18 cellular contexts compared by ENCODE assay signal in genomic region chr20:59165389-59165785, GRCh38. TPM values are rescaled to one million over a fixed set of nuclear protein-coding genes. Genes with fewer than 3 reads are reported as not detected.
A peak's percentile ranks its signal among the peaks of the same experiment; 100 is the strongest.
DNase-seq lines count a peak whose midpoint lies in the region; ATAC-seq and TF ChIP-seq lines count a peak whose summit lies in the region.
"Had no signal": no experiment of that assay in that cellular context is flagged by ENCODE, and none has a peak within 500 bp of the region (broad histone marks: within the 10 kb centered on the region; RNA-seq: fewer than 3 reads in every experiment).

No MANE protein-coding gene starts in this region.

- H3K4me3 ChIP-seq in RWPE2 (ENCODE audit: severe bottlenecking) (no peak overlapping the region), duodenal mucosa (ENCODE audit: low read depth in 1 of 2, low read length in 2 of 2) (peak overlapping the region; percentile 38 to 42), skin epidermis (peak overlapping the region in 4 of 7 experiments; percentile 1 to 18 (median 6))

- peaks cover 75% of the 10 kb centered on the region for H3K4me1 Mint-ChIP-seq in T-helper 2 cell treated with Interferon-gamma antibody and Interleukin-4, amounts not matched to agents 5 μg/mL and 100 μg/mL, for 36 hours (ENCODE audit: low read depth)
- H3K4me1 Mint-ChIP-seq: nephron progenitor cell had no signal

- H3K36me3 ChIP-seq in RWPE2 (ENCODE audit: low read depth) = no peaks in the 10 kb centered on the region
- H3K36me3 ChIP-seq in duodenal mucosa (ENCODE audit: control insufficient read depth in 1 of 2, insufficient read depth in 2 of 2, low read length in 2 of 2) = no peaks in the 10 kb centered on the region
- H3K36me3 ChIP-seq: heart left ventricle had no signal

- no peaks in the 10 kb centered on the region for H3K27me3 Mint-ChIP-seq in T-helper 2 cell treated with Interferon-gamma antibody and Interleukin-4, amounts not matched to agents 5 μg/mL and 100 μg/mL, for 36 hours (ENCODE audit: low read depth)

- H3K27ac Mint-ChIP-seq in T-helper 2 cell treated with Interferon-gamma antibody and Interleukin-4, amounts not matched to agents 5 μg/mL and 100 μg/mL, for 36 hours = peak overlapping the region; percentile 89
- H3K27ac Mint-ChIP-seq: nephron progenitor cell had no signal

- no peak overlapping the region for H3K27ac ChIP-seq in RWPE2 (ENCODE audit: poor library complexity, severe bottlenecking)
- no peak overlapping the region for H3K27ac ChIP-seq in duodenal mucosa (ENCODE audit: low read depth, low read length)
- H3K27ac ChIP-seq in skin epidermis = peak overlapping the region in 18 of 21 experiments; percentile 1 to 93 (median 53)
- H3K27ac ChIP-seq: 22Rv1 had no signal

- DNase-seq in T-helper 2 cell treated with Interferon-gamma antibody and Interleukin-4, amounts not matched to agents 5 μg/mL and 100 μg/mL, for 36 hours (ENCODE audit: low spot score) = no peak
- DNase-seq in T-helper 2 cell (no peak), RWPE2 (ENCODE audit: low spot score) (no peak), mucosa of gallbladder (ENCODE audit: low spot score) (no peak)
- DNase-seq in stimulated activated CD4-positive, alpha-beta T cell treated with anti-CD3 and anti-CD28 coated beads, Interleukin-4, amount 100 ng/mL, for 1 hour = no peak
- DNase-seq: erythroblast; heart left ventricle; NCI-H1417; NCI-H446; nephron progenitor cell; OCI-M1; right cardiac atrium; stimulated activated CD4-positive, alpha-beta T cell treated with anti-CD3 and anti-CD28 coated beads, Interleukin-2, amount 100 ng/mL, for 48 hours had no signal

- H3K4me3 Mint-ChIP-seq in T-helper 2 cell treated with Interferon-gamma antibody and Interleukin-4, amounts not matched to agents 5 μg/mL and 100 μg/mL, for 36 hours = peak overlapping the region; percentile 88
- H3K4me3 Mint-ChIP-seq: nephron progenitor cell had no signal

- H3K36me3 Mint-ChIP-seq in T-helper 2 cell treated with Interferon-gamma antibody and Interleukin-4, amounts not matched to agents 5 μg/mL and 100 μg/mL, for 36 hours (ENCODE audit: low read depth) = peaks cover 28% of the 10 kb centered on the region

- peak; percentile 11; the same call in 1 of the 3 replicates for ATAC-seq in RWPE2 (ENCODE audit: low read depth)
- no peak for ATAC-seq in GM19463 (IDR thresholded peaks at IDR 0.05; ENCODE audit: unreplicated experiment)
- ATAC-seq: heart left ventricle, right cardiac atrium had no signal

- no peak for TF ChIP-seq CTCF in RWPE2 (IDR thresholded peaks at IDR 0.05; ENCODE audit: poor library complexity, severe bottlenecking)

- peaks cover 100% of the 10 kb centered on the region for H3K27me3 ChIP-seq in RWPE2 (ENCODE audit: insufficient read depth, poor library complexity, severe bottlenecking)
- H3K27me3 ChIP-seq in duodenal mucosa (ENCODE audit: control insufficient read depth in 1 of 2, insufficient read depth in 2 of 2, low read length in 2 of 2) = no peaks in the 10 kb centered on the region

- peaks cover 17% of the 10 kb centered on the region for H3K9me3 Mint-ChIP-seq in T-helper 2 cell treated with Interferon-gamma antibody and Interleukin-4, amounts not matched to agents 5 μg/mL and 100 μg/mL, for 36 hours

- H3K4me1 ChIP-seq in RWPE2 (ENCODE audit: insufficient read depth, poor library complexity, severe bottlenecking) = no peaks in the 10 kb centered on the region
- peaks cover 15 to 22% of the 10 kb centered on the region in 2 donors for H3K4me1 ChIP-seq in duodenal mucosa (ENCODE audit: control insufficient read depth in 1 of 2, insufficient read depth in 2 of 2, low read length in 2 of 2)
- H3K4me1 ChIP-seq: heart left ventricle had no signal

- H3K9me3 ChIP-seq in RWPE2 (ENCODE audit: severe bottlenecking) (no peaks in the 10 kb centered on the region), duodenal mucosa (ENCODE audit: control insufficient read depth in 1 of 2, low read length in 2 of 2) (no peaks in the 10 kb centered on the region)

- peak overlapping the region; percentile 15 to 45 for H3K9ac ChIP-seq in duodenal mucosa (ENCODE audit: low read depth in 1 of 2, low read length in 2 of 2)

RNA-seq across cellular contexts. Expression of gene ZNF831, which starts 1.8 kb away (rescaled TPM):
- total RNA-seq in mucosa of gallbladder = 1.4 TPM
- total RNA-seq: H1 had no signal

Comparison
In these comparisons a context has a peak if more than half of its experiments do, and no peak if none do; other contexts are left out.
1. H3K27ac ChIP-seq: peak in skin epidermis (18 of 21); none in RWPE2 (single experiment) and duodenal mucosa (single experiment).